8 cellular contexts compared by ENCODE assay signal in genomic region chr15:79091204-79091867, GRCh38.
DNase-seq lines count a peak whose midpoint lies in the region; ATAC-seq and TF ChIP-seq lines count a peak whose summit lies in the region.

No MANE protein-coding gene starts in this region.

- ATAC-seq in GM19455 (IDR thresholded peaks at IDR 0.05; ENCODE audit: unreplicated experiment) (no peak), HG02610 (IDR thresholded peaks at IDR 0.05; ENCODE audit: unreplicated experiment) (no peak)

- TF ChIP-seq CTCF in VCaP (conservative IDR thresholded peaks at IDR 0.05): no peak

- peak; percentile 59 for DNase-seq in activated CD8-positive, alpha-beta memory T cell treated with anti-CD3 and anti-CD28 coated beads for 24 hours
- DNase-seq in activated CD8-positive, alpha-beta memory T cell treated with anti-CD3 and anti-CD28 coated beads, Interleukin-2, amount 50 U/mL, for 4 hours: no peak
- DNase-seq in iPS-NIHi7 (ENCODE audit: extremely low spot score) (peak; percentile 60), superior temporal gyrus (ENCODE audit: extremely low spot score) (peak; percentile 72), RKO (ENCODE audit: low spot score) (no peak)

- peak overlapping the region; percentile 67 for H3K27ac ChIP-seq in VCaP

Comparison
In these comparisons a context has a peak if more than half of its experiments do, and no peak if none do; other contexts are left out.
1. DNase-seq: peak in activated CD8-positive, alpha-beta memory T cell treated with anti-CD3 and anti-CD28 coated beads for 24 hours (single experiment), iPS-NIHi7 (single experiment) and superior temporal gyrus (single experiment); none in activated CD8-positive, alpha-beta memory T cell treated with anti-CD3 and anti-CD28 coated beads, Interleukin-2, amount 50 U/mL, for 4 hours (single experiment) and RKO (single experiment).